In genomic region chr17:42381898-42382297, GRCh38 we compare ENCODE assay signal across 16 cellular contexts. TPM values are rescaled to one million over a fixed set of nuclear protein-coding genes. Genes with fewer than 3 reads are reported as not detected.
DNase-seq lines count a peak whose midpoint lies in the region; ATAC-seq and TF ChIP-seq lines count a peak whose summit lies in the region.
"Had no signal": no experiment of that assay in that cellular context is flagged by ENCODE, and none has a peak within 500 bp of the region (broad histone marks: within the 10 kb centered on the region; RNA-seq: fewer than 3 reads in every experiment).

No MANE protein-coding gene starts in this region.

- ATAC-seq in Panc1, result no peak
- no peak for ATAC-seq in stimulated activated memory B cell treated with anti-CD40 and anti-IgM and Interleukin-4, amounts not matched to agents 10 μg/mL and 1 μg/mL and 100 μg/mL, for 72 hours
- ATAC-seq in foreskin keratinocyte, result no peak
- ATAC-seq in HG02973 (IDR thresholded peaks at IDR 0.05; ENCODE audit: unreplicated experiment), result no peak

- no peaks in the 10 kb centered on the region for H3K9me3 ChIP-seq in Panc1 (ENCODE audit: control insufficient read depth, insufficient read depth, low read depth, low read length)
- H3K9me3 ChIP-seq in hepatocyte (ENCODE audit: low read depth), result no peaks in the 10 kb centered on the region

- H3K36me3 Mint-ChIP-seq in activated naive CD4-positive, alpha-beta T cell treated with anti-CD3 and anti-CD28 coated beads, Interleukin-2, amount 50 U/mL, for 24 hours, result peaks cover 12% of the 10 kb centered on the region
- peaks cover 28% of the 10 kb centered on the region for H3K36me3 Mint-ChIP-seq in stimulated activated memory B cell treated with anti-CD40 and anti-IgM and Interleukin-4, amounts not matched to agents 10 μg/mL and 1 μg/mL and 100 μg/mL, for 72 hours

- peak overlapping the region; percentile 54 for H3K4me2 ChIP-seq in hepatocyte
- H3K4me2 ChIP-seq: PC-9 had no signal

- H3K4me1 Mint-ChIP-seq in activated naive CD4-positive, alpha-beta T cell treated with anti-CD3 and anti-CD28 coated beads, Interleukin-2, amount 50 U/mL, for 24 hours, result peaks cover 77% of the 10 kb centered on the region
- peaks cover 74% of the 10 kb centered on the region for H3K4me1 Mint-ChIP-seq in stimulated activated memory B cell treated with anti-CD40 and anti-IgM and Interleukin-4, amounts not matched to agents 10 μg/mL and 1 μg/mL and 100 μg/mL, for 72 hours

- H3K36me3 ChIP-seq in Panc1 (ENCODE audit: control insufficient read depth, insufficient read depth, low read length) (no peaks in the 10 kb centered on the region; the same call in 1 of the 2 replicates), hepatocyte (replicated peaks; ENCODE audit: insufficient read depth, low read depth) (no peaks in the 10 kb centered on the region)

- H3K27me3 Mint-ChIP-seq in activated naive CD4-positive, alpha-beta T cell treated with anti-CD3 and anti-CD28 coated beads, Interleukin-2, amount 50 U/mL, for 24 hours, result no peaks in the 10 kb centered on the region
- H3K27me3 Mint-ChIP-seq in stimulated activated memory B cell treated with anti-CD40 and anti-IgM and Interleukin-4, amounts not matched to agents 10 μg/mL and 1 μg/mL and 100 μg/mL, for 72 hours, result no peaks in the 10 kb centered on the region

- POLR2A ChIA-PET in Panc1 (lab: Charles Lee), result no interaction called here

- no TSS peak for BruUV-seq in Panc1 (replicated peaks; lab: Mats Ljungman, UMichigan)

- no peak for TF ChIP-seq CTCF in Panc1 (IDR thresholded peaks at IDR 0.05)
- TF ChIP-seq CTCF in hepatocyte (IDR thresholded peaks at IDR 0.05; ENCODE audit: poor library complexity), result no peak
- TF ChIP-seq CTCF in foreskin keratinocyte (conservative IDR thresholded peaks at IDR 0.05), result no peak

- H4K20me1 ChIP-seq in hepatocyte (ENCODE audit: insufficient read depth, poor library complexity, severe bottlenecking), result peaks cover 97% of the 10 kb centered on the region

- no peak overlapping the region for H2AFZ ChIP-seq in hepatocyte
- H2AFZ ChIP-seq: PC-9 had no signal

- peak overlapping the region; percentile 75 for H3K27ac ChIP-seq in Panc1 (ENCODE audit: low read length)
- peak overlapping the region; percentile 31 for H3K27ac ChIP-seq in hepatocyte
- H3K27ac ChIP-seq in foreskin keratinocyte, result no peak overlapping the region
- H3K27ac ChIP-seq: HL-60, PC-9 had no signal

- CTCF ChIA-PET in Panc1 (lab: Charles Lee), result no interaction called here

- H3K9me2 ChIP-seq in hepatocyte (replicated peaks; ENCODE audit: insufficient read depth), result no peaks in the 10 kb centered on the region

- intact Hi-C loops in Panc1 (cut with micrococcal nuclease; ENCODE audit: unreplicated experiment), result loop anchor here (10.0 kb wide), 1 partner anchor 57 kb away; no protein-coding TSS in a partner anchor

- peaks cover 43% of the 10 kb centered on the region for H3K4me1 ChIP-seq in Panc1 (ENCODE audit: control insufficient read depth, insufficient read depth, low read length)
- H3K4me1 ChIP-seq in hepatocyte (ENCODE audit: insufficient read depth), result peaks cover 34% of the 10 kb centered on the region
- peaks cover 6% of the 10 kb centered on the region for H3K4me1 ChIP-seq in foreskin keratinocyte

- H3K27me3 ChIP-seq in Panc1 (ENCODE audit: control insufficient read depth, insufficient read depth, low read length) (no peaks in the 10 kb centered on the region), hepatocyte (no peaks in the 10 kb centered on the region), foreskin keratinocyte (no peaks in the 10 kb centered on the region)

- H3K4me3 ChIP-seq in Panc1 (ENCODE audit: low read depth in 2 of 2, low read length in 2 of 2), result no peak overlapping the region
- H3K4me3 ChIP-seq in hepatocyte, result no peak overlapping the region
- H3K4me3 ChIP-seq: PC-9 had no signal

- no peak overlapping the region for H3K4me3 Mint-ChIP-seq in activated naive CD4-positive, alpha-beta T cell treated with anti-CD3 and anti-CD28 coated beads, Interleukin-2, amount 50 U/mL, for 24 hours
- H3K4me3 Mint-ChIP-seq in stimulated activated memory B cell treated with anti-CD40 and anti-IgM and Interleukin-4, amounts not matched to agents 10 μg/mL and 1 μg/mL and 100 μg/mL, for 72 hours, result no peak overlapping the region

- H3K9me3 Mint-ChIP-seq in activated naive CD4-positive, alpha-beta T cell treated with anti-CD3 and anti-CD28 coated beads, Interleukin-2, amount 50 U/mL, for 24 hours, result no peaks in the 10 kb centered on the region
- no peaks in the 10 kb centered on the region for H3K9me3 Mint-ChIP-seq in stimulated activated memory B cell treated with anti-CD40 and anti-IgM and Interleukin-4, amounts not matched to agents 10 μg/mL and 1 μg/mL and 100 μg/mL, for 72 hours

- in situ Hi-C loops in Panc1 (cut with HindIII; ENCODE audit: low pct_unique_long_range_greater_than_20kb, low sequenced_read_pairs), result no loop called here

- H3K27ac Mint-ChIP-seq in activated naive CD4-positive, alpha-beta T cell treated with anti-CD3 and anti-CD28 coated beads, Interleukin-2, amount 50 U/mL, for 24 hours, result peak overlapping the region; percentile 84
- peak overlapping the region; percentile 46 for H3K27ac Mint-ChIP-seq in stimulated activated memory B cell treated with anti-CD40 and anti-IgM and Interleukin-4, amounts not matched to agents 10 μg/mL and 1 μg/mL and 100 μg/mL, for 72 hours

- no peak for DNase-seq in activated naive CD4-positive, alpha-beta T cell treated with anti-CD3 and anti-CD28 coated beads, Interleukin-2, amount 50 U/mL, for 16 hours
- no peak for DNase-seq in Panc1 (ENCODE audit: low read depth, low spot score)
- DNase-seq in hepatocyte (ENCODE audit: low spot score), result no peak
- DNase-seq in foreskin keratinocyte, result no peak
- no peak for DNase-seq in activated CD4-positive, CD25-positive, alpha-beta regulatory T cell (lab: John Stamatoyannopoulos, UW)
- DNase-seq: activated CD8-positive, alpha-beta memory T cell treated with anti-CD3 and anti-CD28 coated beads, Interleukin-2, amount 50 U/mL, for 48 hours; foreskin melanocyte; GDM1; KBM-7; NCI-H2029 treated with DMSO at 0.1 percent for 48 hours; NCI-H526; PC-9 had no signal

- WGBS in hepatocyte (ENCODE audit: low lambda C conversion rate, missing lambda C conversion rate), result 46% methylated on average over 3 of the region's 3 CpGs

- peaks cover 100% of the 10 kb centered on the region for H3K79me2 ChIP-seq in hepatocyte

RNA-seq across cellular contexts. Expression of gene STAT3, which starts 6.3 kb away (rescaled TPM):
- total RNA-seq in Panc1 (2021; ENCODE audit: unreplicated experiment) (287 TPM), hepatocyte (154 and 163 TPM in 2 replicates), foreskin keratinocyte (76.6 and 77.7 TPM in 2 replicates)
- 210 TPM for polyA plus RNA-seq in Panc1 (2012; ENCODE audit: insufficient read length)
- polyA plus RNA-seq in hepatocyte (152 and 157 TPM in 2 replicates), foreskin keratinocyte (20.2 and 23.0 TPM in 2 replicates)

RNA-seq across cellular contexts. Expression of gene CAVIN1, which starts 41.2 kb away (rescaled TPM):
- total RNA-seq in Panc1 (2021; ENCODE audit: unreplicated experiment) (315 TPM), hepatocyte (69.9 and 85.8 TPM in 2 replicates), foreskin keratinocyte (351 and 355 TPM in 2 replicates)
- 283 TPM for polyA plus RNA-seq in Panc1 (2012; ENCODE audit: insufficient read length)
- polyA plus RNA-seq in hepatocyte (96.5 and 111 TPM in 2 replicates), foreskin keratinocyte (215 and 236 TPM in 2 replicates)
